In genomic region chr2:178528647-178529046, GRCh38 we compare ENCODE assay signal across 1 cellular context.
TF ChIP-seq lines count a peak whose summit lies in the region.

No MANE protein-coding gene starts in this region.

TF ChIP-seq in GM12878, 131 proteins besides CTCF, POLR2A, EP300 and RAD21:
- TF ChIP-seq PML (IDR thresholded peaks at IDR 0.05; ENCODE audit: low read length): 0 out of 2 replicates have a peak, but pooled peaks have one; percentile 0
- no peak for TF ChIP-seq FOS (IDR thresholded peaks at IDR 0.05; ENCODE audit: borderline replicate concordance, extremely low read depth, insufficient read length)
- TF ChIP-seq SIN3A (IDR thresholded peaks at IDR 0.05; ENCODE audit: low read depth, low read length): no peak
- no peak for TF ChIP-seq BACH1 (IDR thresholded peaks at IDR 0.05; ENCODE audit: borderline replicate concordance)
- no peak for TF ChIP-seq NBN (IDR thresholded peaks at IDR 0.05)
- no peak for TF ChIP-seq STAT3 (IDR thresholded peaks at IDR 0.05; ENCODE audit: low read depth, low read length)
- TF ChIP-seq REST (IDR thresholded peaks at IDR 0.05; ENCODE audit: low read depth, low read length): no peak
- TF ChIP-seq SMAD1 (IDR thresholded peaks at IDR 0.05; ENCODE audit: low read depth, partially characterized antibody): no peak
